23 cellular contexts compared by ENCODE assay signal in genomic region chr20:23090147-23090546, GRCh38. TPM values are rescaled to one million over a fixed set of nuclear protein-coding genes. Genes with fewer than 3 reads are reported as not detected.
DNase-seq lines count a peak whose midpoint lies in the region; ATAC-seq and TF ChIP-seq lines count a peak whose summit lies in the region.
"Had no signal": no experiment of that assay in that cellular context is flagged by ENCODE, and none has a peak within 500 bp of the region (broad histone marks: within the 10 kb centered on the region; RNA-seq: fewer than 3 reads in every experiment).

No MANE protein-coding gene starts in this region.

- no peak overlapping the region for H3K4me3 ChIP-seq in testis
- H3K4me3 ChIP-seq: BLaER1 treated with 17β-estradiol and CSF1 and Interleukin-3, amounts not matched to agents 10 nM and 100 nM; SJCRH30 had no signal

- no peaks in the 10 kb centered on the region; the same call in 1 of the 2 replicates for H3K27me3 Mint-ChIP-seq in WTC11 (ENCODE audit: low read depth)

- no peaks in the 10 kb centered on the region for H3K9me3 Mint-ChIP-seq in WTC11
- H3K9me3 Mint-ChIP-seq: CD8-positive, alpha-beta T cell had no signal

- peaks cover 23% of the 10 kb centered on the region for H3K4me1 Mint-ChIP-seq in WTC11

- POLR2A ChIA-PET in WTC11 (lab: Charles Lee): no interaction called here
- POLR2A ChIA-PET in GM10248 (lab: Yijun Ruan, JAX): no interaction called here

- no peaks in the 10 kb centered on the region for H3K9me3 ChIP-seq in testis
- H3K9me3 ChIP-seq: BLaER1 treated with 17β-estradiol and CSF1 and Interleukin-3, amounts not matched to agents 10 nM and 100 nM; SJCRH30 had no signal

- intact Hi-C loops in testis (cut with DNase I; ENCODE audit: low total_unique reads): no loop called here

- no peak overlapping the region for H3K27ac Mint-ChIP-seq in WTC11
- H3K27ac Mint-ChIP-seq: CD8-positive, alpha-beta T cell had no signal

- H3K4me3 Mint-ChIP-seq in WTC11: no peak overlapping the region
- H3K4me3 Mint-ChIP-seq: CD8-positive, alpha-beta T cell had no signal

- no peaks in the 10 kb centered on the region for H3K36me3 ChIP-seq in testis (ENCODE audit: low read depth, missing control alignments)
- H3K36me3 ChIP-seq: BLaER1 treated with 17β-estradiol and CSF1 and Interleukin-3, amounts not matched to agents 10 nM and 100 nM; SJCRH30 had no signal

- no peaks in the 10 kb centered on the region for H3K36me3 Mint-ChIP-seq in WTC11
- H3K36me3 Mint-ChIP-seq: CD8-positive, alpha-beta T cell had no signal

- TF ChIP-seq POLR2A in testis (IDR thresholded peaks at IDR 0.05): no peak

- ATAC-seq in WTC11 (peak; percentile 76), GM19351 (IDR thresholded peaks at IDR 0.05; ENCODE audit: unreplicated experiment) (no peak)
- ATAC-seq: CD8-positive, alpha-beta T cell had no signal

- TF ChIP-seq CTCF in WTC11 (IDR thresholded peaks at IDR 0.05) (no peak), testis (IDR thresholded peaks at IDR 0.05) (no peak), GM10248 (IDR thresholded peaks at IDR 0.05; ENCODE audit: control extremely low read depth, extremely low read depth, low read depth, missing control alignments) (no peak)

- H3K27me3 ChIP-seq in testis: no peaks in the 10 kb centered on the region
- H3K27me3 ChIP-seq: BLaER1 treated with 17β-estradiol and CSF1 and Interleukin-3, amounts not matched to agents 10 nM and 100 nM; SJCRH30 had no signal

- H3K4me1 ChIP-seq in testis: peaks cover 43% of the 10 kb centered on the region

- DNase-seq in NCI-H748 (lab: John Stamatoyannopoulos, UW; ENCODE audit: unreplicated experiment): peak; percentile 14
- DNase-seq in NCI-H748 treated with DMSO at 0.1 percent for 48 hours (lab: John Stamatoyannopoulos, UW): no peak
- peak; percentile 48 for DNase-seq in WTC11 (ENCODE audit: low spot score)
- peak; percentile 47 for DNase-seq in iPS-NIHi7 (ENCODE audit: extremely low spot score)
- no peak for DNase-seq in testis
- DNase-seq in GM10248 (ENCODE audit: extremely low spot score): no peak
- DNase-seq in central memory CD4-positive, alpha-beta T cell: no peak
- DNase-seq: ACHN; CD8-positive, alpha-beta T cell; DMS153; HCEC 1CT; IMR-90; NCI-H1105; NCI-H146; NCI-H2029; NCI-H226; NCI-H510A treated with DMSO at 0.1 percent for 48 hours; NCI-H82; SJCRH30 had no signal

- 54 to 75% methylated on average over 4 to 6 of the region's 6 CpGs for WGBS in testis, 2 donors

- CTCF ChIA-PET in WTC11 (lab: Charles Lee) (interaction anchor here (1.0 to 2.2 kb wide), 17 partner anchors 10 to 398 kb away, joined by 3 to 15 read pairs (median 5); no protein-coding TSS in a partner anchor), GM10248 (lab: Yijun Ruan, JAX) (no interaction called here)

- peak overlapping the region; percentile 50 to 61 for H3K27ac ChIP-seq in testis
- H3K27ac ChIP-seq: 22Rv1; BLaER1 treated with 17β-estradiol and CSF1 and Interleukin-3, amounts not matched to agents 10 nM and 100 nM; SJCRH30 had no signal

TF ChIP-seq in WTC11, 78 proteins besides CTCF, POLR2A, EP300 and RAD21 (continues in another document):
- TF ChIP-seq ELF4 (CRISPR knock-in tag; IDR thresholded peaks at IDR 0.05; ENCODE audit: low read depth) (no peak), TEAD4 (CRISPR knock-in tag; IDR thresholded peaks at IDR 0.05) (no peak), FOXP4 (CRISPR knock-in tag; IDR thresholded peaks at IDR 0.05) (no peak), NR2C2 (CRISPR knock-in tag; IDR thresholded peaks at IDR 0.05) (no peak), SP1 (CRISPR knock-in tag; conservative IDR thresholded peaks at IDR 0.05) (no peak), SMAD3 (CRISPR knock-in tag; IDR thresholded peaks at IDR 0.05; ENCODE audit: borderline replicate concordance) (no peak), ZBTB21 (CRISPR knock-in tag; IDR thresholded peaks at IDR 0.05; ENCODE audit: borderline replicate concordance) (no peak), ZNF219 (CRISPR knock-in tag; IDR thresholded peaks at IDR 0.05; ENCODE audit: borderline replicate concordance) (no peak), MYBL2 (CRISPR knock-in tag; IDR thresholded peaks at IDR 0.05) (no peak), RORB (CRISPR knock-in tag; IDR thresholded peaks at IDR 0.05) (no peak), IRF1 (CRISPR knock-in tag; IDR thresholded peaks at IDR 0.05) (no peak), SMAD4 (CRISPR knock-in tag; IDR thresholded peaks at IDR 0.05) (no peak)
- TF ChIP-seq, protein P1, sequence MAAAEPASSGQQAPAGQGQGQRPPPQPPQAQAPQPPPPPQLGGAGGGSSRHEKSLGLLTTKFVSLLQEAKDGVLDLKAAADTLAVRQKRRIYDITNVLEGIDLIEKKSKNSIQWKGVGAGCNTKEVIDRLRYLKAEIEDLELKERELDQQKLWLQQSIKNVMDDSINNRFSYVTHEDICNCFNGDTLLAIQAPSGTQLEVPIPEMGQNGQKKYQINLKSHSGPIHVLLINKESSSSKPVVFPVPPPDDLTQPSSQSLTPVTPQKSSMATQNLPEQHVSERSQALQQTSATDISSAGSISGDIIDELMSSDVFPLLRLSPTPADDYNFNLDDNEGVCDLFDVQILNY (CRISPR knock-in tag; IDR thresholded peaks at IDR 0.05): no peak
- TF ChIP-seq, protein P2, sequence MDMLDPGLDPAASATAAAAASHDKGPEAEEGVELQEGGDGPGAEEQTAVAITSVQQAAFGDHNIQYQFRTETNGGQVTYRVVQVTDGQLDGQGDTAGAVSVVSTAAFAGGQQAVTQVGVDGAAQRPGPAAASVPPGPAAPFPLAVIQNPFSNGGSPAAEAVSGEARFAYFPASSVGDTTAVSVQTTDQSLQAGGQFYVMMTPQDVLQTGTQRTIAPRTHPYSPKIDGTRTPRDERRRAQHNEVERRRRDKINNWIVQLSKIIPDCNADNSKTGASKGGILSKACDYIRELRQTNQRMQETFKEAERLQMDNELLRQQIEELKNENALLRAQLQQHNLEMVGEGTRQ (CRISPR knock-in tag; IDR thresholded peaks at IDR 0.05): no peak
- TF ChIP-seq, protein P3, sequence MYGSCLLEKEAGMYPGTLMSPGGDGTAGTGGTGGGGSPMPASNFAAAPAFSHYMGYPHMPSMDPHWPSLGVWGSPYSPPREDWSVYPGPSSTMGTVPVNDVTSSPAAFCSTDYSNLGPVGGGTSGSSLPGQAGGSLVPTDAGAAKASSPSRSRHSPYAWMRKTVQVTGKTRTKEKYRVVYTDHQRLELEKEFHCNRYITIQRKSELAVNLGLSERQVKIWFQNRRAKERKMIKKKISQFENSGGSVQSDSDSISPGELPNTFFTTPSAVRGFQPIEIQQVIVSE (CRISPR knock-in tag; IDR thresholded peaks at IDR 0.05; ENCODE audit: borderline replicate concordance): no peak
- TF ChIP-seq, protein P4, sequence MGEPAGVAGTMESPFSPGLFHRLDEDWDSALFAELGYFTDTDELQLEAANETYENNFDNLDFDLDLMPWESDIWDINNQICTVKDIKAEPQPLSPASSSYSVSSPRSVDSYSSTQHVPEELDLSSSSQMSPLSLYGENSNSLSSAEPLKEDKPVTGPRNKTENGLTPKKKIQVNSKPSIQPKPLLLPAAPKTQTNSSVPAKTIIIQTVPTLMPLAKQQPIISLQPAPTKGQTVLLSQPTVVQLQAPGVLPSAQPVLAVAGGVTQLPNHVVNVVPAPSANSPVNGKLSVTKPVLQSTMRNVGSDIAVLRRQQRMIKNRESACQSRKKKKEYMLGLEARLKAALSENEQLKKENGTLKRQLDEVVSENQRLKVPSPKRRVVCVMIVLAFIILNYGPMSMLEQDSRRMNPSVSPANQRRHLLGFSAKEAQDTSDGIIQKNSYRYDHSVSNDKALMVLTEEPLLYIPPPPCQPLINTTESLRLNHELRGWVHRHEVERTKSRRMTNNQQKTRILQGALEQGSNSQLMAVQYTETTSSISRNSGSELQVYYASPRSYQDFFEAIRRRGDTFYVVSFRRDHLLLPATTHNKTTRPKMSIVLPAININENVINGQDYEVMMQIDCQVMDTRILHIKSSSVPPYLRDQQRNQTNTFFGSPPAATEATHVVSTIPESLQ (CRISPR knock-in tag; IDR thresholded peaks at IDR 0.05): no peak

RNA-seq across cellular contexts. Expression of gene CD93, which starts 4.0 kb away (rescaled TPM):
- total RNA-seq in WTC11 (2021): 0.05 to 0.21 TPM (median 0.09 TPM) in 3 replicates
- total RNA-seq in testis: 10 to 100 TPM in 1 of 2 donors, 1 to 10 TPM in 1; 9.4 to 14.2 TPM
- 14.8 TPM for polyA plus RNA-seq in testis (ENCODE audit: insufficient read depth, low read depth, low replicate concordance)
- total RNA-seq: G401, SJCRH30 had no signal

RNA-seq across cellular contexts. Expression of gene THBD, which starts 40.7 kb away (rescaled TPM):
- total RNA-seq in WTC11 (2021) (0.34 to 1.0 TPM (median 0.92 TPM) in 3 replicates), testis (10 to 100 TPM; 22.4 to 65.0 TPM)
- 11.0 TPM for polyA plus RNA-seq in testis (ENCODE audit: insufficient read depth, low read depth, low replicate concordance)
- total RNA-seq: G401, IMR-90, SJCRH30 had no signal

RNA-seq across cellular contexts. Expression of gene SSTR4, which starts 55.0 kb away (rescaled TPM):
- total RNA-seq in WTC11 (2021): not detected in 3 replicates
- under 1 TPM in 1 of 2 donors, not detected in 1; 0.55 TPM for total RNA-seq in testis
- polyA plus RNA-seq in testis (ENCODE audit: insufficient read depth, low read depth, low replicate concordance): not detected
- total RNA-seq: CD8-positive, alpha-beta T cell; G401; IMR-90; SJCRH30 had no signal
- polyA plus RNA-seq: IMR-90 had no signal

Comparison
In these comparisons a context has a peak if more than half of its experiments do, and no peak if none do; other contexts are left out.
1. DNase-seq: peak in NCI-H748 (single experiment), WTC11 (single experiment) and iPS-NIHi7 (single experiment); none in NCI-H748 treated with DMSO at 0.1 percent for 48 hours (single experiment), testis (single experiment), GM10248 (single experiment) and central memory CD4-positive, alpha-beta T cell (single experiment).
2. RNA of gene THBD, which starts 40.7 kb away (total RNA-seq): 22.4 to 65.0 TPM in testis; 0.34 to 1.0 TPM in WTC11; every median in the first group is over 10 times any median in the second.